In genomic region chr4:98447648-98448047, GRCh38 we compare ENCODE assay signal across 1 cellular context.
TF ChIP-seq lines count a peak whose summit lies in the region.

No MANE protein-coding gene starts in this region.

TF ChIP-seq in GM23338, 12 proteins besides CTCF, POLR2A, EP300 and RAD21 (continued from another document):
- no peak for TF ChIP-seq REST (IDR thresholded peaks at IDR 0.05; ENCODE audit: unreplicated experiment)
TF ChIP-seq in GM23338: peak in this region for 0.
